In the genomic region with DNA sequence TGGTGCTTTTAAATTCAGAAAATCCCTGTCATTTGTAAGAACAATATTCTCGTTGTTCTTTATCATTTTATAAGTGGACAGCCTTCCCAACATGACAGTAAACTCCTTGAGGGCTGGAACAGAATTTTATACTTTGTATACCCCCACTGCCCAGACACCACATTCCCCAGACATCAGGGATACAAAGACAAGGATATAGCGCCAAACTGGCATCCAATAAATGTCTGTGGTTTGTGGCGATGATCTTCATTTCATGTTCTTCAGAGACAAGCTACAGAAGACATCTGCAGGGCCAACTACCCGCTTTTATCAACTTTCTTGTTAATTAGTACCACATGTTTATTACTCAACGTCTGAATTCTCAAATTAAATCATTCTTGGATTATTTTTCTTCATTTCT, we compare ENCODE assay signal across 23 cellular contexts.
DNase-seq lines count a peak whose midpoint lies in the region; ATAC-seq and TF ChIP-seq lines count a peak whose summit lies in the region.
"Had no signal": no experiment of that assay in that cellular context is flagged by ENCODE, and none has a peak within 500 bp of the region (broad histone marks: within the 10 kb centered on the region; RNA-seq: fewer than 3 reads in every experiment).

No MANE protein-coding gene starts in this region.

- 67 to 70% methylated on average over 5 of the region's 5 CpGs for WGBS in sigmoid colon, 2 donors

- H3K4me1 ChIP-seq in sigmoid colon (peaks cover 0 to 41% (median 33%) of the 10 kb centered on the region in 4 donors), BE2C (no peaks in the 10 kb centered on the region)

- intact Hi-C loops in left ventricle myocardium superior (cut with micrococcal nuclease) (no loop called here), sigmoid colon (cut with DNase I) (no loop called here)

- H3K36me3 ChIP-seq in SK-N-MC (ENCODE audit: insufficient read depth, low read length), result no peaks in the 10 kb centered on the region
- no peaks in the 10 kb centered on the region for H3K36me3 ChIP-seq in sigmoid colon
- no peaks in the 10 kb centered on the region for H3K36me3 ChIP-seq in BE2C
- H3K36me3 ChIP-seq: BLaER1, brain microvascular endothelial cell, neutrophil had no signal

- TF ChIP-seq POLR2A in sigmoid colon (IDR thresholded peaks at IDR 0.05), result no peak

- H3K27me3 ChIP-seq in sigmoid colon (no peaks in the 10 kb centered on the region), BE2C (no peaks in the 10 kb centered on the region)
- H3K27me3 ChIP-seq: BLaER1, brain microvascular endothelial cell, neutrophil had no signal

- in situ Hi-C loops in ACHN (cut with HindIII; ENCODE audit: low pct_ligation_motif_present, low pct_unique_long_range_greater_than_20kb, low sequenced_read_pairs), result no loop called here

- TF ChIP-seq CTCF in sigmoid colon (IDR thresholded peaks at IDR 0.05) (no peak), BE2C (IDR thresholded peaks at IDR 0.05; ENCODE audit: low read depth, low read length) (no peak)

- DNase-seq in EL (peak; percentile 30), SK-N-MC (ENCODE audit: low read depth, low spot score) (peak; percentile 55), left ventricle myocardium superior (no peak), sigmoid colon (no peak), BE2C (no peak), ACHN (no peak)
- no peak for DNase-seq in activated CD8-positive, alpha-beta memory T cell treated with anti-CD3 and anti-CD28 coated beads, Interleukin-2, amount 50 U/mL, for 48 hours
- DNase-seq: activated CD4-positive, alpha-beta T cell treated with anti-CD3 and anti-CD28 coated beads for 4 hours; activated CD8-positive, alpha-beta memory T cell treated with anti-CD3 and anti-CD28 coated beads, Interleukin-2, amount 10 ng/mL, durations not matched to agents 7 days and 5 days; brain microvascular endothelial cell; HCEC 1CT; Kasumi-1; left cardiac atrium; mucosa of descending colon; NCI-H1048; NCI-H2081; NCI-H446; RPMI8226; stimulated activated CD8-positive, alpha-beta memory T cell treated with anti-CD3 and anti-CD28 coated beads, Interleukin-4, amount 100 ng/mL, for 48 hours had no signal

- H3K9me3 ChIP-seq in SK-N-MC (ENCODE audit: low read depth, low read length), result no peaks in the 10 kb centered on the region
- no peaks in the 10 kb centered on the region for H3K9me3 ChIP-seq in sigmoid colon
- H3K9me3 ChIP-seq in BE2C, result no peaks in the 10 kb centered on the region
- H3K9me3 ChIP-seq: mucosa of descending colon, neutrophil had no signal

- peak overlapping the region; percentile 33 for H3K9ac ChIP-seq in SK-N-MC (ENCODE audit: insufficient read length)
- H3K9ac ChIP-seq: BLaER1 had no signal

- H3K27ac ChIP-seq in SK-N-MC, result peak overlapping the region; percentile 98
- H3K27ac ChIP-seq in sigmoid colon, result peak overlapping the region in 3 of 4 donors; percentile 23 to 73 (median 65)
- H3K27ac ChIP-seq: BLaER1, brain microvascular endothelial cell, epithelial cell of prostate, neutrophil had no signal

- ATAC-seq in left ventricle myocardium superior (peak; percentile 73), esophagus mucosa (no peak)
- ATAC-seq: activated CD8-positive, alpha-beta memory T cell treated with anti-CD3 and anti-CD28 coated beads, Interleukin-2, amount 10 ng/mL, durations not matched to agents 7 days and 5 days; mucosa of descending colon had no signal

- TF ChIP-seq EP300 in sigmoid colon (IDR thresholded peaks at IDR 0.05), result no peak

- peak overlapping the region; percentile 64 for H3K4me3 ChIP-seq in SK-N-MC
- no peak overlapping the region for H3K4me3 ChIP-seq in sigmoid colon
- H3K4me3 ChIP-seq in BE2C (ENCODE audit: low read depth, low read length), result no peak overlapping the region
- H3K4me3 ChIP-seq: BLaER1, mucosa of descending colon had no signal

Comparison
In these comparisons a context has a peak if more than half of its experiments do, and no peak if none do; other contexts are left out.
1. DNase-seq: peak in EL (single experiment) and SK-N-MC (single experiment); none in left ventricle myocardium superior (single experiment), sigmoid colon (single experiment), BE2C (single experiment), activated CD8-positive, alpha-beta memory T cell treated with anti-CD3 and anti-CD28 coated beads, Interleukin-2, amount 50 U/mL, for 48 hours (single experiment) and ACHN (single experiment).